10 cellular contexts compared by ENCODE assay signal in genomic region chr2:62410015-62410453, GRCh38.
DNase-seq lines count a peak whose midpoint lies in the region; ATAC-seq, FAIRE-seq and TF ChIP-seq lines count a peak whose summit lies in the region.
"Had no signal": no experiment of that assay in that cellular context is flagged by ENCODE, and none has a peak within 500 bp of the region (broad histone marks: within the 10 kb centered on the region; RNA-seq: fewer than 3 reads in every experiment).

No MANE protein-coding gene starts in this region.

- WGBS in GM23248 (ENCODE audit: low coverage in 1 of 2, low lambda C conversion rate in 2 of 2, missing lambda C conversion rate in 2 of 2), 2 experiments = 87 to 88% methylated on average over 9 of the region's 9 CpGs

- H3K36me3 ChIP-seq in GM23248 (ENCODE audit: low read depth) = no peaks in the 10 kb centered on the region

- ATAC-seq in HG03520 (IDR thresholded peaks at IDR 0.05; ENCODE audit: unreplicated experiment) = no peak
- ATAC-seq in GM21367 (IDR thresholded peaks at IDR 0.05; ENCODE audit: unreplicated experiment) = no peak

- H4K20me1 ChIP-seq in GM23248 (ENCODE audit: insufficient read depth) = no peaks in the 10 kb centered on the region

- no peak for TF ChIP-seq POLR2A in NB4 (IDR thresholded peaks at IDR 0.05; ENCODE audit: extremely low read depth, insufficient read length)

- no peaks in the 10 kb centered on the region for H3K9me3 ChIP-seq in GM23248 (ENCODE audit: low read depth)

- no peak overlapping the region for H3K4me3 ChIP-seq in NB4 (ENCODE audit: low read depth, low read length)
- no peak overlapping the region for H3K4me3 ChIP-seq in GM23248

- H3K4me1 Mint-ChIP-seq in neural crest cell = peaks cover 21% of the 10 kb centered on the region

- peaks cover 11% of the 10 kb centered on the region for H3K4me1 ChIP-seq in GM23248 (ENCODE audit: insufficient read depth)

- H3K27me3 ChIP-seq in GM23248 (replicated peaks; ENCODE audit: insufficient read depth) = no peaks in the 10 kb centered on the region

- H3K4me3 Mint-ChIP-seq in neural crest cell = no peak overlapping the region

- H3K36me3 Mint-ChIP-seq in neural crest cell (ENCODE audit: low read depth) = no peaks in the 10 kb centered on the region

- no peaks in the 10 kb centered on the region; the same call in 1 of the 2 replicates for H3F3A ChIP-seq in GM23248 (ENCODE audit: insufficient read depth)

- DNase-seq in NB4 (ENCODE audit: low read depth) (peak; percentile 63), cerebellar cortex (ENCODE audit: low spot score) (peak; percentile 11), neural crest cell (ENCODE audit: low read depth, low spot score) (no peak), GM23248 (no peak), RCC 7860 (ENCODE audit: low spot score) (no peak)
- DNase-seq: activated CD4-positive, alpha-beta T cell treated with anti-CD3 and anti-CD28 coated beads, Interleukin-2, amount 50 U/mL, for 4 hours had no signal

- H3K79me2 ChIP-seq in GM23248 (ENCODE audit: insufficient read depth) = no peaks in the 10 kb centered on the region

- H3K27me3 Mint-ChIP-seq in neural crest cell (ENCODE audit: low read depth) = no peaks in the 10 kb centered on the region

- no peaks in the 10 kb centered on the region for H3K9me2 ChIP-seq in GM23248 (ENCODE audit: insufficient read depth)

- H3K4me2 ChIP-seq in GM23248 (ENCODE audit: unreplicated experiment) = no peak overlapping the region

- FAIRE-seq in RCC 7860 (lab: Jason Lieb, UNC) = no peak
- FAIRE-seq: GM18507 had no signal

- H3K9ac ChIP-seq in GM23248 = no peak overlapping the region

- H3K27ac ChIP-seq in GM23248 = no peak overlapping the region

- no peak overlapping the region for H2AFZ ChIP-seq in GM23248

- TF ChIP-seq CTCF in GM12872 (IDR thresholded peaks at IDR 0.05; ENCODE audit: insufficient read depth, low read depth, low read length) (peak; percentile 38; the same call in 2 of the 3 replicates), NB4 (IDR thresholded peaks at IDR 0.05; ENCODE audit: low read depth, low read length) (peak; percentile 26), neural crest cell (conservative IDR thresholded peaks at IDR 0.05) (peak; percentile 50)

- no peaks in the 10 kb centered on the region for H3K9me3 Mint-ChIP-seq in neural crest cell

- no peak overlapping the region for H3K27ac Mint-ChIP-seq in neural crest cell (ENCODE audit: unreplicated experiment)

- in situ Hi-C loops in GM23248 (cut with MboI) = loop anchor here (5.0 kb wide), 2 partner anchors 418 to 493 kb away; no protein-coding TSS in a partner anchor

Comparison
In these comparisons a context has a peak if more than half of its experiments do, and no peak if none do; other contexts are left out.
1. DNase-seq: peak in NB4 (single experiment) and cerebellar cortex (single experiment); none in neural crest cell (single experiment), GM23248 (single experiment) and RCC 7860 (single experiment).
2. Peak in every context shown above with its lines, with median percentiles within 50 percentile points of each other: CTCF ChIP-seq.